In the genomic region with DNA sequence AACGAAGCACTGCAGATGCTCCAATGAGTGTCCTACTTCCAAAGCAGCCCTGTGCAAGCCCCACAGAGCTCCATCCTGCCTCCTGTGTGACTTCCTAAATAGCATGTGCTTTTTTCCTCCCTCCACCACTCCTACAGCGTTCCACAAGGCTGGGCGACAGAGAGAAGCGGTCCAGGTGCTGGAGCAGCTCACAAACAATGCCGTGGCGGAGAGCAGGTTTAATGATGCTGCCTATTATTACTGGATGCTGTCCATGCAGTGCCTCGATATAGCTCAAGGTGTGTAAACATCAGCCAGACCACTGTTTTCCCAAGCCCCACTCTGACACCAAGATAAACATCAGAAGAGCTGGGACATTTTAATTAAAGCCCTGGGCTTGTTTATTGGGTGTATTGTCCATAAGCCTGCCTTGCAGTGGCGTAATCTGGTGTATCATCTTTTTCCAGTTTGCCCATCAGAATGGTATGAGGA, we compare ENCODE assay signal across 22 cellular contexts. TPM values are rescaled to one million over a fixed set of nuclear protein-coding genes. Genes with fewer than 3 reads are reported as not detected.
A peak's percentile ranks its signal among the peaks of the same experiment; 100 is the strongest.
DNase-seq lines count a peak whose midpoint lies in the region; TF ChIP-seq lines count a peak whose summit lies in the region.
"Had no signal": no experiment of that assay in that cellular context is flagged by ENCODE, and none has a peak within 500 bp of the region (broad histone marks: within the 10 kb centered on the region; RNA-seq: fewer than 3 reads in every experiment).

No MANE protein-coding gene starts in this region.

- H3K4me3 Mint-ChIP-seq in CD4-positive, alpha-beta memory T cell = no peak overlapping the region
- H3K4me3 Mint-ChIP-seq: activated CD4-positive, alpha-beta T cell treated with anti-CD3 and anti-CD28 coated beads, Interleukin-2, amount 10 ng/mL, durations not matched to agents 24 days and 14 days; neural progenitor cell; stimulated activated naive CD8-positive, alpha-beta T cell treated with anti-CD3 and anti-CD28 coated beads, Interleukin-15, amount 100 ng/mL, for 72 hours had no signal

- no peaks in the 10 kb centered on the region for H3K79me2 ChIP-seq in smooth muscle cell (ENCODE audit: low read depth)

- no peaks in the 10 kb centered on the region for H3K27me3 Mint-ChIP-seq in CD4-positive, alpha-beta memory T cell
- H3K27me3 Mint-ChIP-seq: activated CD4-positive, alpha-beta T cell treated with anti-CD3 and anti-CD28 coated beads, Interleukin-2, amount 10 ng/mL, durations not matched to agents 24 days and 14 days; stimulated activated naive CD8-positive, alpha-beta T cell treated with anti-CD3 and anti-CD28 coated beads, Interleukin-15, amount 100 ng/mL, for 72 hours had no signal

- H3K36me3 ChIP-seq in smooth muscle cell (ENCODE audit: low read depth) = no peaks in the 10 kb centered on the region
- no peaks in the 10 kb centered on the region for H3K36me3 ChIP-seq in CD4-positive, alpha-beta memory T cell (ENCODE audit: insufficient read depth, low read length)
- H3K36me3 ChIP-seq: neural progenitor cell had no signal

- H3K9me3 Mint-ChIP-seq in CD4-positive, alpha-beta memory T cell = no peaks in the 10 kb centered on the region
- H3K9me3 Mint-ChIP-seq: activated CD4-positive, alpha-beta T cell treated with anti-CD3 and anti-CD28 coated beads, Interleukin-2, amount 10 ng/mL, durations not matched to agents 24 days and 14 days; neural progenitor cell; stimulated activated naive CD8-positive, alpha-beta T cell treated with anti-CD3 and anti-CD28 coated beads, Interleukin-15, amount 100 ng/mL, for 72 hours had no signal

- POLR2A ChIA-PET in CD4-positive, alpha-beta memory T cell (lab: Charles Lee; ENCODE audit: partially characterized antibody) = no interaction called here

- H2AFZ ChIP-seq in smooth muscle cell (ENCODE audit: low read depth) = no peak overlapping the region
- H2AFZ ChIP-seq: neural progenitor cell had no signal

- intact Hi-C loops in dorsolateral prefrontal cortex (cut with DNase I) = no loop called here
- intact Hi-C loops in CD4-positive, alpha-beta memory T cell (cut with micrococcal nuclease) = no loop called here

- no peak overlapping the region for H3K27ac Mint-ChIP-seq in CD4-positive, alpha-beta memory T cell
- H3K27ac Mint-ChIP-seq: activated CD4-positive, alpha-beta T cell treated with anti-CD3 and anti-CD28 coated beads, Interleukin-2, amount 10 ng/mL, durations not matched to agents 24 days and 14 days; neural progenitor cell; stimulated activated naive CD8-positive, alpha-beta T cell treated with anti-CD3 and anti-CD28 coated beads, Interleukin-15, amount 100 ng/mL, for 72 hours had no signal

- CTCF ChIA-PET in CD4-positive, alpha-beta memory T cell (lab: Charles Lee; ENCODE audit: partially characterized antibody) = no interaction called here

- H3K27ac ChIP-seq in dorsolateral prefrontal cortex (peak overlapping the region in 56 of 59 donors; percentile 3 to 89 (median 71)), smooth muscle cell (ENCODE audit: low read depth) (no peak overlapping the region)
- H3K27ac ChIP-seq in CD4-positive, alpha-beta memory T cell (ENCODE audit: low read depth, low read length) = no peak overlapping the region
- H3K27ac ChIP-seq: neural progenitor cell, SK-N-MC had no signal

- H3K4me3 ChIP-seq in dorsolateral prefrontal cortex (no peak overlapping the region), smooth muscle cell (no peak overlapping the region)
- no peak overlapping the region for H3K4me3 ChIP-seq in CD4-positive, alpha-beta memory T cell (ENCODE audit: low read length in 2 of 2)
- H3K4me3 ChIP-seq: GM12878, neural progenitor cell, SK-N-MC had no signal

- TF ChIP-seq CTCF in dorsolateral prefrontal cortex (IDR thresholded peaks at IDR 0.05 in 54 of 56, conservative IDR thresholded peaks at IDR 0.05 in 2 of 56; ENCODE audit: low read depth in 1 of 56, partially characterized antibody in 56 of 56) = no peak
- no peak for TF ChIP-seq CTCF in smooth muscle cell (IDR thresholded peaks at IDR 0.05; ENCODE audit: borderline replicate concordance, insufficient read depth, poor library complexity, severe bottlenecking)

- H3K4me1 Mint-ChIP-seq in CD4-positive, alpha-beta memory T cell = peaks cover 0 to 9% (median 5%) of the 10 kb centered on the region in 4 donors
- H3K4me1 Mint-ChIP-seq: neural progenitor cell; stimulated activated naive CD8-positive, alpha-beta T cell treated with anti-CD3 and anti-CD28 coated beads, Interleukin-15, amount 100 ng/mL, for 72 hours had no signal

- H3K36me3 Mint-ChIP-seq in CD4-positive, alpha-beta memory T cell = peaks cover 2 to 33% of the 10 kb centered on the region in 2 donors

- 97% methylated on average over 8 of the region's 8 CpGs for WGBS in smooth muscle cell (ENCODE audit: low lambda C conversion rate)

- no peak overlapping the region for H3K9ac ChIP-seq in smooth muscle cell (ENCODE audit: low read depth)
- H3K9ac ChIP-seq: neural progenitor cell had no signal

- H3K4me2 ChIP-seq in smooth muscle cell = no peak overlapping the region
- H3K4me2 ChIP-seq: neural progenitor cell had no signal

- H3K27me3 ChIP-seq in dorsolateral prefrontal cortex = no peaks in the 10 kb centered on the region
- no peaks in the 10 kb centered on the region for H3K27me3 ChIP-seq in smooth muscle cell (ENCODE audit: low read depth)
- no peaks in the 10 kb centered on the region for H3K27me3 ChIP-seq in CD4-positive, alpha-beta memory T cell (ENCODE audit: insufficient read depth, low read length)
- H3K27me3 ChIP-seq: neural progenitor cell had no signal

- H3K9me3 ChIP-seq in smooth muscle cell (replicated peaks; ENCODE audit: low read depth) = no peaks in the 10 kb centered on the region
- H3K9me3 ChIP-seq in CD4-positive, alpha-beta memory T cell (ENCODE audit: control insufficient read depth in 1 of 2, low read length in 2 of 2) = no peaks in the 10 kb centered on the region

- DNase-seq in COLO668 (lab: John Stamatoyannopoulos, UW; ENCODE audit: unreplicated experiment) (peak; percentile 84), NCI-H128 (lab: John Stamatoyannopoulos, UW; ENCODE audit: unreplicated experiment) (peak; percentile 10), NCI-H2196 treated with DMSO at 0.1 percent for 48 hours (lab: John Stamatoyannopoulos, UW; ENCODE audit: unreplicated experiment) (peak; percentile 75), dorsolateral prefrontal cortex (peak in 3 of 10 donors; percentile 58 to 73 (median 62)), smooth muscle cell (lab: John Stamatoyannopoulos, UW; ENCODE audit: unreplicated experiment) (no peak), cerebellar nuclear complex (lab: John Stamatoyannopoulos, UW) (no peak)
- no peak for DNase-seq in CD4-positive, alpha-beta memory T cell
- no peak for DNase-seq in activated CD4-positive, alpha-beta T cell treated with anti-CD3 and anti-CD28 coated beads for 1 hour
- DNase-seq: ACHN; activated CD4-positive, alpha-beta T cell treated with anti-CD3 and anti-CD28 coated beads, Interleukin-2, amount 10 ng/mL, durations not matched to agents 24 days and 14 days; activated CD8-positive, alpha-beta memory T cell treated with anti-CD3 and anti-CD28 coated beads, Interleukin-2, amount 50 U/mL, for 48 hours; activated gamma-delta T cell treated with Interleukin-2 at 50 U/mL for 16 hours; stimulated activated naive CD8-positive, alpha-beta T cell treated with anti-CD3 and anti-CD28 coated beads, Interleukin-15, amount 100 ng/mL, for 72 hours had no signal

- peaks cover 2% of the 10 kb centered on the region for H3F3A ChIP-seq in smooth muscle cell (ENCODE audit: low read depth)

- peaks cover 6% of the 10 kb centered on the region for H3K4me1 ChIP-seq in smooth muscle cell (ENCODE audit: low read depth)
- H3K4me1 ChIP-seq in CD4-positive, alpha-beta memory T cell (ENCODE audit: insufficient read depth, low read length) = no peaks in the 10 kb centered on the region
- H3K4me1 ChIP-seq: neural progenitor cell had no signal

- no peaks in the 10 kb centered on the region for H4K20me1 ChIP-seq in smooth muscle cell (ENCODE audit: low read depth)

RNA-seq across cellular contexts. Expression of a gene that starts 22.1 kb away (rescaled TPM):
- total RNA-seq in dorsolateral prefrontal cortex (1 to 10 TPM in 42 of 120 experiments, under 1 TPM in 74, not detected in 4; 0.18 to 3.1 (median 0.82) TPM), smooth muscle cell (0.63 TPM in 1 of 2 replicates, not detected in the other)
- not detected in 2 replicates for polyA plus RNA-seq in smooth muscle cell
- not detected for total RNA-seq in CD4-positive, alpha-beta memory T cell
- polyA plus RNA-seq in CD4-positive, alpha-beta memory T cell = not detected
- total RNA-seq: activated CD4-positive, alpha-beta T cell treated with anti-CD3 and anti-CD28 coated beads, Interleukin-2, amount 10 ng/mL, durations not matched to agents 24 days and 14 days; endothelial cell of umbilical vein; fibroblast of villous mesenchyme; G401; GM12878; MCF 10A; NCI-H460; urinary bladder had no signal
- polyA plus RNA-seq: endothelial cell of umbilical vein, GM12878, urinary bladder had no signal

RNA-seq across cellular contexts. Expression of a gene that starts 36.7 kb away (rescaled TPM):
- total RNA-seq in dorsolateral prefrontal cortex (not detected), smooth muscle cell (not detected in 2 replicates)
- not detected in 2 replicates for polyA plus RNA-seq in smooth muscle cell
- total RNA-seq in CD4-positive, alpha-beta memory T cell = not detected
- not detected for polyA plus RNA-seq in CD4-positive, alpha-beta memory T cell
- total RNA-seq: activated CD4-positive, alpha-beta T cell treated with anti-CD3 and anti-CD28 coated beads, Interleukin-2, amount 10 ng/mL, durations not matched to agents 24 days and 14 days; endothelial cell of umbilical vein; fibroblast of villous mesenchyme; G401; GM12878; MCF 10A; NCI-H460; urinary bladder had no signal
- polyA plus RNA-seq: endothelial cell of umbilical vein, GM12878, urinary bladder had no signal

Comparison
In these comparisons a context has a peak if more than half of its experiments do, and no peak if none do; other contexts are left out.
1. DNase-seq: peak in COLO668 (single experiment), NCI-H128 (single experiment) and NCI-H2196 treated with DMSO at 0.1 percent for 48 hours (single experiment); none in smooth muscle cell (single experiment), CD4-positive, alpha-beta memory T cell (0 of 5), activated CD4-positive, alpha-beta T cell treated with anti-CD3 and anti-CD28 coated beads for 1 hour (single experiment) and cerebellar nuclear complex (0 of 2).
2. H3K27ac ChIP-seq: peak in dorsolateral prefrontal cortex (56 of 59); none in smooth muscle cell (single experiment) and CD4-positive, alpha-beta memory T cell (single experiment).